15 cellular contexts compared by ENCODE assay signal in the genomic region with DNA sequence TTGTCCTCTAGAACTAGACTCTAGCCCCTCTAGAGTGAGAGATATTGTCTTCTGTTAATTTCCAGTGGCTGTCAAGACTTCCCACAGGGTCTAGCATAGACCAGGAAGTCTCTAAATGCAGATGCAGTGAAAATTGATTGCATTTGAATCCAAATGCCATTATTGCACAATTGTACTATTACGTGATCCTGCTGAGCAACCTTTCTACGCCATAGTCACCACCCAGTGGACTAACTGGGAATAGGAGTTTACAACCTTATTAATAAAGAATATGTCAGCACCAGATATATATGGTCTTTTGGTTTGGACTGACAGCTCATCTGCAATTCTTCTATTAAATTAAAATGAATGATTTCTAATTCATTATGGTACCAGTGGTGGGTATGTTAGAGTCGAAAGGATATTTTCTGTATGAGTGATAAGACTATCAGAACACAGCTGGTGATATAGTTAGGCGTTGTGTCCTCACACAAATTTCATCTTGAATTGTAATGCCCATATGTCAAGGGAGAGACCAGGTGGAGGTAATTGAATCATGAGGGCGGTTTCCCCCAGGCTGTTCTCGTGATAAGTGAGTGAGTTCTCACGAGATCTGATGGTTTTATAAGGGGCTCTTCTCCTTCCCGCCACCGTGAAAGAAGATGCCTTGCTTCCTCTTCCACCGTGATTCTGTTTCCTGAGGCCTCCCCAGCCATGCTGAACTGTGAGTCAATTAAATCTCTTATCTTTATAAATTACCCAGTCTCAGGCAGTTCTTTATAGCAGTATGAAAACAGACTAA.
DNase-seq lines count a peak whose midpoint lies in the region; ATAC-seq and TF ChIP-seq lines count a peak whose summit lies in the region.
"Had no signal": no experiment of that assay in that cellular context is flagged by ENCODE, and none has a peak within 500 bp of the region (broad histone marks: within the 10 kb centered on the region; RNA-seq: fewer than 3 reads in every experiment).

No MANE protein-coding gene starts in this region.

- TF ChIP-seq EP300 in stomach (IDR thresholded peaks at IDR 0.05), result no peak
- TF ChIP-seq EP300 in upper lobe of left lung (IDR thresholded peaks at IDR 0.05), result no peak

- H3K4me3 ChIP-seq in stomach (no peak overlapping the region), upper lobe of left lung (no peak overlapping the region)
- H3K4me3 ChIP-seq: SJCRH30 had no signal

- no peak overlapping the region for H3K27ac Mint-ChIP-seq in brain
- H3K27ac Mint-ChIP-seq in activated T-helper 2 cell treated with anti-CD3 and anti-CD28 coated beads, Interferon-gamma antibody, Interleukin-2, Interleukin-4, amounts not matched to agents 10 μg/mL and 5 μg/mL and 100 μg/mL, durations not matched to agents 14 hours and 24 hours and 36 hours, result no peak overlapping the region
- H3K27ac Mint-ChIP-seq: activated CD4-positive, alpha-beta memory T cell treated with anti-CD3 and anti-CD28 coated beads, Interleukin-2, amount 10 ng/mL, durations not matched to agents 7 days and 5 days; activated naive CD8-positive, alpha-beta T cell; naive B cell had no signal

- H3K9me3 ChIP-seq in stomach, result no peaks in the 10 kb centered on the region
- no peaks in the 10 kb centered on the region for H3K9me3 ChIP-seq in upper lobe of left lung
- H3K9me3 ChIP-seq: SJCRH30 had no signal

- H3K4me1 Mint-ChIP-seq in brain, result peaks cover 8% of the 10 kb centered on the region
- H3K4me1 Mint-ChIP-seq in activated T-helper 2 cell treated with anti-CD3 and anti-CD28 coated beads, Interferon-gamma antibody, Interleukin-2, Interleukin-4, amounts not matched to agents 10 μg/mL and 5 μg/mL and 100 μg/mL, durations not matched to agents 14 hours and 24 hours and 36 hours (ENCODE audit: low read depth), result no peaks in the 10 kb centered on the region
- H3K4me1 Mint-ChIP-seq: activated CD4-positive, alpha-beta memory T cell treated with anti-CD3 and anti-CD28 coated beads, Interleukin-2, amount 10 ng/mL, durations not matched to agents 7 days and 5 days; naive B cell had no signal

- 55 to 69% (median 57%) methylated on average over 10 of the region's 10 CpGs for WGBS in stomach, 5 donors
- 60 to 61% methylated on average over 10 of the region's 10 CpGs for WGBS in upper lobe of left lung, 2 donors

- TF ChIP-seq CTCF in brain (conservative IDR thresholded peaks at IDR 0.05) (peak; percentile 15 to 44), stomach (IDR thresholded peaks at IDR 0.05) (peak in 4 of 7 experiments; percentile 34 to 37 (median 35)), upper lobe of left lung (IDR thresholded peaks at IDR 0.05) (peak in 1 of 6 experiments; percentile 6)

- no peak overlapping the region for H3K27ac ChIP-seq in stomach
- no peak overlapping the region for H3K27ac ChIP-seq in upper lobe of left lung
- H3K27ac ChIP-seq: SJCRH30 had no signal

- peak; percentile 58 for DNase-seq in SIG-M5 treated with dmso at 0.1 percent for 504 hours (lab: John Stamatoyannopoulos, UW; ENCODE audit: unreplicated experiment)
- no peak for DNase-seq in SIG-M5 (lab: John Stamatoyannopoulos, UW)
- peak; percentile 22 for DNase-seq in NCI-H1436 (lab: John Stamatoyannopoulos, UW)
- DNase-seq in stomach, result no peak
- DNase-seq in activated T-helper 2 cell treated with anti-CD3 and anti-CD28 coated beads, Interferon-gamma antibody, Interleukin-2, Interleukin-4, amounts not matched to agents 10 μg/mL and 5 μg/mL and 100 μg/mL, durations not matched to agents 14 hours and 24 hours and 36 hours (ENCODE audit: low spot score), result no peak
- DNase-seq in upper lobe of left lung, result no peak
- DNase-seq: activated CD4-positive, alpha-beta memory T cell treated with anti-CD3 and anti-CD28 coated beads, Interleukin-2, amount 10 ng/mL, durations not matched to agents 7 days and 5 days; effector CD8-positive, alpha-beta T cell; KG1; naive B cell; SJCRH30; stimulated activated CD4-positive, alpha-beta T cell treated with anti-CD3 and anti-CD28 coated beads, Interleukin-2, amount 100 ng/mL, for 24 hours had no signal

- H3K27me3 Mint-ChIP-seq in brain, result no peaks in the 10 kb centered on the region
- H3K27me3 Mint-ChIP-seq in activated T-helper 2 cell treated with anti-CD3 and anti-CD28 coated beads, Interferon-gamma antibody, Interleukin-2, Interleukin-4, amounts not matched to agents 10 μg/mL and 5 μg/mL and 100 μg/mL, durations not matched to agents 14 hours and 24 hours and 36 hours (ENCODE audit: low read depth), result no peaks in the 10 kb centered on the region
- H3K27me3 Mint-ChIP-seq: activated CD4-positive, alpha-beta memory T cell treated with anti-CD3 and anti-CD28 coated beads, Interleukin-2, amount 10 ng/mL, durations not matched to agents 7 days and 5 days; naive B cell had no signal

- TF ChIP-seq POLR2A in stomach (IDR thresholded peaks at IDR 0.05) (no peak), upper lobe of left lung (IDR thresholded peaks at IDR 0.05) (no peak)

- ATAC-seq in HG02970 (IDR thresholded peaks at IDR 0.05; ENCODE audit: low FRiP score, unreplicated experiment) (no peak), upper lobe of left lung (ENCODE audit: low FRiP score in 2 of 2) (no peak)

- no peaks in the 10 kb centered on the region for H3K9me3 Mint-ChIP-seq in brain
- H3K9me3 Mint-ChIP-seq in activated T-helper 2 cell treated with anti-CD3 and anti-CD28 coated beads, Interferon-gamma antibody, Interleukin-2, Interleukin-4, amounts not matched to agents 10 μg/mL and 5 μg/mL and 100 μg/mL, durations not matched to agents 14 hours and 24 hours and 36 hours, result no peaks in the 10 kb centered on the region
- H3K9me3 Mint-ChIP-seq: activated CD4-positive, alpha-beta memory T cell treated with anti-CD3 and anti-CD28 coated beads, Interleukin-2, amount 10 ng/mL, durations not matched to agents 7 days and 5 days had no signal

- intact Hi-C loops in stomach (cut with DNase I; ENCODE audit: low total_unique reads), result no loop called here
- intact Hi-C loops in activated T-helper 2 cell treated with anti-CD3 and anti-CD28 coated beads, Interferon-gamma antibody, Interleukin-2, Interleukin-4, amounts not matched to agents 10 μg/mL and 5 μg/mL and 100 μg/mL, durations not matched to agents 14 hours and 24 hours and 36 hours (cut with micrococcal nuclease), result no loop called here

- no peaks in the 10 kb centered on the region for H3K27me3 ChIP-seq in stomach
- H3K27me3 ChIP-seq in upper lobe of left lung, result no peaks in the 10 kb centered on the region
- H3K27me3 ChIP-seq: SJCRH30 had no signal

- no peak overlapping the region for H3K4me3 Mint-ChIP-seq in brain
- no peak overlapping the region for H3K4me3 Mint-ChIP-seq in activated T-helper 2 cell treated with anti-CD3 and anti-CD28 coated beads, Interferon-gamma antibody, Interleukin-2, Interleukin-4, amounts not matched to agents 10 μg/mL and 5 μg/mL and 100 μg/mL, durations not matched to agents 14 hours and 24 hours and 36 hours (ENCODE audit: low read depth)
- H3K4me3 Mint-ChIP-seq: activated CD4-positive, alpha-beta memory T cell treated with anti-CD3 and anti-CD28 coated beads, Interleukin-2, amount 10 ng/mL, durations not matched to agents 7 days and 5 days; activated naive CD8-positive, alpha-beta T cell; naive B cell had no signal

- H3K36me3 Mint-ChIP-seq in brain, result no peaks in the 10 kb centered on the region
- no peaks in the 10 kb centered on the region for H3K36me3 Mint-ChIP-seq in activated T-helper 2 cell treated with anti-CD3 and anti-CD28 coated beads, Interferon-gamma antibody, Interleukin-2, Interleukin-4, amounts not matched to agents 10 μg/mL and 5 μg/mL and 100 μg/mL, durations not matched to agents 14 hours and 24 hours and 36 hours (ENCODE audit: low read depth)
- H3K36me3 Mint-ChIP-seq: activated naive CD8-positive, alpha-beta T cell; naive B cell had no signal

- H3K36me3 ChIP-seq in stomach (no peaks in the 10 kb centered on the region), upper lobe of left lung (no peaks in the 10 kb centered on the region)
- H3K36me3 ChIP-seq: SJCRH30 had no signal

- H3K4me1 ChIP-seq in stomach (no peaks in the 10 kb centered on the region), upper lobe of left lung (no peaks in the 10 kb centered on the region)
- H3K4me1 ChIP-seq: SJCRH30 had no signal

Comparison
In these comparisons a context has a peak if more than half of its experiments do, and no peak if none do; other contexts are left out.
1. DNase-seq: peak in SIG-M5 treated with dmso at 0.1 percent for 504 hours (single experiment) and NCI-H1436 (single experiment); none in SIG-M5 (single experiment), stomach (single experiment), activated T-helper 2 cell treated with anti-CD3 and anti-CD28 coated beads, Interferon-gamma antibody, Interleukin-2, Interleukin-4, amounts not matched to agents 10 μg/mL and 5 μg/mL and 100 μg/mL, durations not matched to agents 14 hours and 24 hours and 36 hours (single experiment) and upper lobe of left lung (0 of 2).